Comparison of ENCODE assay signal across 9 cellular contexts in genomic region chr11:34654491-34655334, GRCh38. TPM values are rescaled to one million over a fixed set of nuclear protein-coding genes. Genes with fewer than 3 reads are reported as not detected.
DNase-seq lines count a peak whose midpoint lies in the region; ATAC-seq and TF ChIP-seq lines count a peak whose summit lies in the region.
"Had no signal": no experiment of that assay in that cellular context is flagged by ENCODE, and none has a peak within 500 bp of the region (broad histone marks: within the 10 kb centered on the region; RNA-seq: fewer than 3 reads in every experiment).

No MANE protein-coding gene starts in this region.

- H3K9me3 ChIP-seq in esophagus squamous epithelium (no peaks in the 10 kb centered on the region), uterus (no peaks in the 10 kb centered on the region)

- DNase-seq in EL (peak; percentile 71), NCI-H69 (lab: John Stamatoyannopoulos, UW) (peak; percentile 82), esophagus squamous epithelium (lab: John Stamatoyannopoulos, UW) (no peak), pons (ENCODE audit: low spot score) (peak; percentile 91), KG1 (lab: John Stamatoyannopoulos, UW) (no peak), uterus (no peak)
- no peak for DNase-seq in activated naive CD4-positive, alpha-beta T cell treated with Interleukin-2 at 50 U/mL for 16 hours
- DNase-seq: cortex of kidney had no signal

- H3K27me3 ChIP-seq in esophagus squamous epithelium (no peaks in the 10 kb centered on the region), uterus (no peaks in the 10 kb centered on the region)

- no peak overlapping the region for H3K4me3 ChIP-seq in esophagus squamous epithelium
- H3K4me3 ChIP-seq in uterus = no peak overlapping the region

- TF ChIP-seq POLR2A in esophagus squamous epithelium (IDR thresholded peaks at IDR 0.05) (no peak), uterus (IDR thresholded peaks at IDR 0.05) (no peak)

- intact Hi-C loops in esophagus squamous epithelium (cut with DNase I) (no loop called here), uterus (cut with DNase I; ENCODE audit: low total_unique reads) (no loop called here)

- peaks cover 28 to 100% (median 38%) of the 10 kb centered on the region in 3 donors for H3K4me1 ChIP-seq in esophagus squamous epithelium
- no peaks in the 10 kb centered on the region for H3K4me1 ChIP-seq in uterus

- H3K36me3 ChIP-seq in esophagus squamous epithelium (peaks cover 0 to 78% (median 0%) of the 10 kb centered on the region in 3 donors), uterus (no peaks in the 10 kb centered on the region)

- 35 to 36% methylated on average over 9 of the region's 9 CpGs for WGBS in esophagus squamous epithelium, 2 donors

- TF ChIP-seq CTCF in esophagus squamous epithelium (IDR thresholded peaks at IDR 0.05) = peak in 1 of 6 experiments; percentile 5
- TF ChIP-seq CTCF in uterus (IDR thresholded peaks at IDR 0.05) = no peak

- ATAC-seq in GM18520 (IDR thresholded peaks at IDR 0.05; ENCODE audit: unreplicated experiment) = no peak

- H3K27ac ChIP-seq in esophagus squamous epithelium (peak overlapping the region; percentile 45 to 90 (median 77)), uterus (no peak overlapping the region)

RNA-seq across cellular contexts. Expression of gene EHF, which starts 33.8 kb away (rescaled TPM):
- total RNA-seq in esophagus squamous epithelium (100 to 1,000 TPM; 265 to 388 (median 325) TPM), uterus (10 to 100 TPM in 1 of 4 donors, 1 to 10 TPM in 2, under 1 TPM in 1; 0.59 to 98.7 (median 1.6) TPM)

Comparison
In these comparisons a context has a peak if more than half of its experiments do, and no peak if none do; other contexts are left out.
1. DNase-seq: peak in EL (single experiment), NCI-H69 (single experiment) and pons (single experiment); none in esophagus squamous epithelium (single experiment), KG1 (single experiment), activated naive CD4-positive, alpha-beta T cell treated with Interleukin-2 at 50 U/mL for 16 hours (single experiment) and uterus (0 of 2).
2. H3K27ac ChIP-seq: peak in esophagus squamous epithelium (4 of 4); none in uterus (0 of 2).